ENCODE assay signal across 14 cellular contexts in genomic region chr17:73436966-73437365, GRCh38.
"Had no signal": no experiment of that assay in that cellular context is flagged by ENCODE, and none has a peak within 500 bp of the region (broad histone marks: within the 10 kb centered on the region; RNA-seq: fewer than 3 reads in every experiment).

No MANE protein-coding gene starts in this region.

- H3K36me3 ChIP-seq: upper lobe of right lung had no signal

- ATAC-seq: left ventricle myocardium superior, sciatic nerve, T-helper 17 cell, upper lobe of right lung, WTC11 had no signal

- H3K79me2 ChIP-seq: hepatocyte had no signal

- H3K4me1 Mint-ChIP-seq: stimulated activated naive CD8-positive, alpha-beta T cell treated with anti-CD3 and anti-CD28 coated beads, Interleukin-15, amount 100 ng/mL, for 72 hours; WTC11 had no signal

- H3K27me3 Mint-ChIP-seq: stimulated activated naive CD8-positive, alpha-beta T cell treated with anti-CD3 and anti-CD28 coated beads, Interleukin-15, amount 100 ng/mL, for 72 hours; T-helper 17 cell had no signal

- H3K27ac Mint-ChIP-seq: mesothelial cell of epicardium; stimulated activated naive CD8-positive, alpha-beta T cell treated with anti-CD3 and anti-CD28 coated beads, Interleukin-15, amount 100 ng/mL, for 72 hours; T-helper 17 cell; WTC11 had no signal

- H3K9me3 Mint-ChIP-seq: mesothelial cell of epicardium; nephron progenitor cell; stimulated activated naive CD8-positive, alpha-beta T cell treated with anti-CD3 and anti-CD28 coated beads, Interleukin-15, amount 100 ng/mL, for 72 hours had no signal

- H3K9me3 ChIP-seq: upper lobe of right lung had no signal

- H3K27me3 ChIP-seq: cardiac muscle cell, hepatocyte, upper lobe of right lung had no signal

- H2AFZ ChIP-seq: hepatocyte had no signal

- DNase-seq: activated CD4-positive, alpha-beta T cell treated with anti-CD3 and anti-CD28 coated beads for 48 hours; activated naive CD4-positive, alpha-beta T cell treated with Interleukin-2 at 50 U/mL for 16 hours; anterior cingulate cortex; nephron progenitor cell; stimulated activated CD4-positive, alpha-beta T cell treated with anti-CD3 and anti-CD28 coated beads, Interleukin-1b, Interleukin-23, amount 100 ng/mL, for 48 hours; stimulated activated naive CD8-positive, alpha-beta T cell treated with anti-CD3 and anti-CD28 coated beads, Interleukin-15, amount 100 ng/mL, for 72 hours; T-helper 17 cell; upper lobe of right lung had no signal

- H3K27ac ChIP-seq: cardiac muscle cell, hepatocyte, upper lobe of right lung had no signal

- H3K4me3 ChIP-seq: cardiac muscle cell, hepatocyte, upper lobe of right lung had no signal

- H3K4me1 ChIP-seq: upper lobe of right lung had no signal

- H3K4me3 Mint-ChIP-seq: mesothelial cell of epicardium; nephron progenitor cell; stimulated activated naive CD8-positive, alpha-beta T cell treated with anti-CD3 and anti-CD28 coated beads, Interleukin-15, amount 100 ng/mL, for 72 hours; T-helper 17 cell; WTC11 had no signal

- H3K4me2 ChIP-seq: hepatocyte had no signal
